In the genomic region with DNA sequence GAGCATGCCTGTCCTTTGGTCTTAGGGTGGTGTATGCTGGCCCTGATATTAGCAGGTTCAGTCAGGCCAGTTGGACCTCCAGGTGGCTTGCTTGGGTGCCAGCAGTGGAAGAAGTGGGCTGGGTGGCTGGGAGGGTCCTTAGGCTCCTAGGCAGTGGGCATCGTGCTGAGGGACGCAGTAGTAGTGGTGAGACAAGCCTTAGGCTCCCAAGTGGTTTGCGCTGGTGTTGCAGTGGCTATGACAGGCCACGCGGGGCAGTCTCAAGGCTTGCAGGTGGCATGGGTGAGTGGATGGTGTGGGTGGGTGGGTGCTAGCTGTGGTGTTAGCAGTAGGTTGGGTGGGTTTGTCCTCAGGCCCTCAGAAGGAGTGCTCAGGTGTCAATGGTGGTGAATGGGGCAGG, we compare ENCODE assay signal across 19 cellular contexts.
A peak's percentile ranks its signal among the peaks of the same experiment; 100 is the strongest.
DNase-seq lines count a peak whose midpoint lies in the region; ATAC-seq, FAIRE-seq and TF ChIP-seq lines count a peak whose summit lies in the region.
"Had no signal": no experiment of that assay in that cellular context is flagged by ENCODE, and none has a peak within 500 bp of the region (broad histone marks: within the 10 kb centered on the region; RNA-seq: fewer than 3 reads in every experiment).

No MANE protein-coding gene starts in this region.

- POLR2A ChIA-PET in WTC11 (lab: Charles Lee) (no interaction called here), SK-N-SH (lab: Yijun Ruan, JAX) (no interaction called here)

- peak overlapping the region; percentile 18 for H4K91ac ChIP-seq in mesenchymal stem cell (ENCODE audit: low read length)

- H3K79me2 ChIP-seq in GM23338 (replicated peaks; ENCODE audit: insufficient read depth): no peaks in the 10 kb centered on the region
- peaks cover 90% of the 10 kb centered on the region for H3K79me2 ChIP-seq in SK-N-SH (ENCODE audit: insufficient read depth)

- DNase-seq in GM23338 (ENCODE audit: low spot score): peak; percentile 20
- peak; percentile 17 for DNase-seq in WTC11 (ENCODE audit: low spot score)
- DNase-seq in mesenchymal stem cell: no peak
- DNase-seq in SK-N-SH: no peak
- no peak for DNase-seq in spleen
- DNase-seq in HTR-8/SVneo (ENCODE audit: insufficient read length, low spot score): no peak
- DNase-seq in NOMO-1 treated with DMSO at 0.1 percent for 48 hours (lab: John Stamatoyannopoulos, UW; ENCODE audit: unreplicated experiment): no peak
- DNase-seq: BE2C; CD4-positive, alpha-beta memory T cell; DMS153; DMS79 treated with DMSO at 0.1 percent for 48 hours; EL; GOT3; HCEC 1CT had no signal

- no peak for TF ChIP-seq RAD21 in SK-N-SH (IDR thresholded peaks at IDR 0.05; ENCODE audit: low read length)

- no peak overlapping the region for H3K9ac ChIP-seq in mesenchymal stem cell (ENCODE audit: low read length)
- no peak overlapping the region for H3K9ac ChIP-seq in SK-N-SH

- no peak overlapping the region for H2BK5ac ChIP-seq in mesenchymal stem cell (ENCODE audit: low read depth, low read length, poor library complexity, severe bottlenecking)

- H3K9me3 Mint-ChIP-seq in GM23338 (peaks cover 4% of the 10 kb centered on the region; the same call in 1 of the 3 replicates), WTC11 (peaks cover 9% of the 10 kb centered on the region)

- no peaks in the 10 kb centered on the region for H4K20me1 ChIP-seq in GM23338 (replicated peaks; ENCODE audit: insufficient read depth)
- no peaks in the 10 kb centered on the region for H4K20me1 ChIP-seq in SK-N-SH (ENCODE audit: insufficient read depth)

- H2AFZ ChIP-seq in GM23338: no peak overlapping the region
- H2AFZ ChIP-seq in mesenchymal stem cell (ENCODE audit: low read depth, low read length): no peak overlapping the region
- H2AFZ ChIP-seq in SK-N-SH (ENCODE audit: low read depth): no peak overlapping the region

- TF ChIP-seq CTCF in GM23338 (conservative IDR thresholded peaks at IDR 0.05; ENCODE audit: low read depth in 2 of 2) (no peak), WTC11 (IDR thresholded peaks at IDR 0.05) (no peak), SK-N-SH (IDR thresholded peaks at IDR 0.05) (no peak), spleen (IDR thresholded peaks at IDR 0.05 in 8 of 11, conservative IDR thresholded peaks at IDR 0.05 in 3 of 11) (no peak)

- peaks cover 27% of the 10 kb centered on the region for H3K9me3 ChIP-seq in mesenchymal stem cell (ENCODE audit: control insufficient read depth, low read length)
- peaks cover 16% of the 10 kb centered on the region; the same call in 1 of the 2 replicates for H3K9me3 ChIP-seq in SK-N-SH
- H3K9me3 ChIP-seq in spleen: peaks cover 0 to 60% (median 38%) of the 10 kb centered on the region in 8 donors
- H3K9me3 ChIP-seq: BE2C had no signal

- H3F3A ChIP-seq in GM23338 (replicated peaks; ENCODE audit: low read depth) (no peaks in the 10 kb centered on the region), SK-N-SH (replicated peaks; ENCODE audit: insufficient read depth) (peaks cover 45% of the 10 kb centered on the region)

- H3K36me3 ChIP-seq in GM23338 (ENCODE audit: insufficient read depth) (no peaks in the 10 kb centered on the region), mesenchymal stem cell (ENCODE audit: control insufficient read depth in 1 of 2, insufficient read depth in 2 of 2, low read depth in 1 of 2, low read length in 2 of 2) (peaks cover 8 to 11% of the 10 kb centered on the region in 2 experiments), SK-N-SH (replicated peaks in 1 of 2; ENCODE audit: control insufficient read depth in 1 of 2, insufficient read depth in 2 of 2, low read length in 1 of 2) (peaks cover 17 to 53% of the 10 kb centered on the region in 2 experiments), spleen (no peaks in the 10 kb centered on the region)
- H3K36me3 ChIP-seq: BE2C had no signal

- H3K9me2 ChIP-seq in GM23338 (ENCODE audit: insufficient read depth) (no peaks in the 10 kb centered on the region), SK-N-SH (no peaks in the 10 kb centered on the region)

- 91% methylated on average over 5 of the region's 5 CpGs for whole genome bisulfite sequencing in mesenchymal stem cell
- 100% methylated on average over 3 of the region's 5 CpGs for WGBS in SK-N-SH (ENCODE audit: low lambda C conversion rate)
- 87 to 93% (median 89%) methylated on average over 5 of the region's 5 CpGs for WGBS in spleen, 5 donors

- H3K4me2 ChIP-seq in GM23338 (no peak overlapping the region), mesenchymal stem cell (ENCODE audit: low read length, poor library complexity, severe bottlenecking) (no peak overlapping the region), SK-N-SH (no peak overlapping the region)

- no peak overlapping the region for H2BK15ac ChIP-seq in mesenchymal stem cell (ENCODE audit: low read depth, poor library complexity, severe bottlenecking)

- H3K4me3 ChIP-seq in GM23338 (no peak overlapping the region), mesenchymal stem cell (ENCODE audit: insufficient read depth in 1 of 2, low read depth in 1 of 2, low read length in 2 of 2) (no peak overlapping the region), SK-N-SH (ENCODE audit: low read depth in 2 of 2, low read length in 1 of 2) (no peak overlapping the region), spleen (no peak overlapping the region)
- H3K4me3 ChIP-seq: K562 had no signal

- H3K23ac ChIP-seq in mesenchymal stem cell (ENCODE audit: low read length in 2 of 2): no peak overlapping the region

- no peak overlapping the region for H4K8ac ChIP-seq in mesenchymal stem cell (ENCODE audit: low read length)

- no peak overlapping the region for H2BK120ac ChIP-seq in mesenchymal stem cell (ENCODE audit: low read depth, low read length)

- H3K4ac ChIP-seq in mesenchymal stem cell (ENCODE audit: low read depth in 1 of 2, low read length in 2 of 2): no peak overlapping the region

- H3K27ac Mint-ChIP-seq in GM23338: no peak overlapping the region
- H3K27ac Mint-ChIP-seq in WTC11: no peak overlapping the region
- H3K27ac Mint-ChIP-seq: CD4-positive, alpha-beta memory T cell had no signal

- no peak for TF ChIP-seq EP300 in SK-N-SH (IDR thresholded peaks at IDR 0.05; ENCODE audit: borderline replicate concordance in 1 of 2, low read depth in 1 of 2, low read length in 1 of 2)

- intact Hi-C loops in spleen (cut with DNase I; ENCODE audit: low total_unique reads): no loop called here

- H3K14ac ChIP-seq in mesenchymal stem cell (ENCODE audit: low read length in 2 of 2): no peak overlapping the region

- H3K27me3 Mint-ChIP-seq in GM23338 (ENCODE audit: insufficient read depth, low read depth, poor library complexity) (no peaks in the 10 kb centered on the region), WTC11 (ENCODE audit: low read depth) (no peaks in the 10 kb centered on the region)

- H3K79me1 ChIP-seq in mesenchymal stem cell (replicated peaks; ENCODE audit: low read length, poor library complexity, severe bottlenecking): peaks cover 12% of the 10 kb centered on the region

- H3K36me3 Mint-ChIP-seq in GM23338 (ENCODE audit: low read depth): no peaks in the 10 kb centered on the region; the same call in 2 of the 3 replicates
- H3K36me3 Mint-ChIP-seq in WTC11: no peaks in the 10 kb centered on the region
- H3K36me3 Mint-ChIP-seq: CD4-positive, alpha-beta memory T cell had no signal

- H3K18ac ChIP-seq in mesenchymal stem cell (ENCODE audit: low read depth in 1 of 2, low read length in 2 of 2): no peak overlapping the region

- ATAC-seq in GM23338: peak; percentile 73
- peak; percentile 83 for ATAC-seq in WTC11
- ATAC-seq: K562 had no signal

- no peaks in the 10 kb centered on the region for H3K4me1 ChIP-seq in GM23338 (ENCODE audit: insufficient read depth)
- H3K4me1 ChIP-seq in mesenchymal stem cell (ENCODE audit: control insufficient read depth, insufficient read depth, low read depth, low read length): no peaks in the 10 kb centered on the region
- peaks cover 4% of the 10 kb centered on the region in 2 experiments; a peak in 2 of 4 replicates for H3K4me1 ChIP-seq in SK-N-SH (ENCODE audit: control insufficient read depth in 1 of 2, insufficient read depth in 2 of 2, low read depth in 1 of 2, low read length in 1 of 2)
- no peaks in the 10 kb centered on the region for H3K4me1 ChIP-seq in spleen
- H3K4me1 ChIP-seq: BE2C had no signal

- H3K27ac ChIP-seq in GM23338 (ENCODE audit: low read depth) (no peak overlapping the region), mesenchymal stem cell (ENCODE audit: low read length, poor library complexity, severe bottlenecking) (no peak overlapping the region), SK-N-SH (ENCODE audit: low read depth in 2 of 2, low read length in 1 of 2) (no peak overlapping the region), spleen (no peak overlapping the region)
- H3K27ac ChIP-seq: C4-2B had no signal

- peak overlapping the region in 1 of 2 experiments; percentile 15 for H2BK12ac ChIP-seq in mesenchymal stem cell (ENCODE audit: low read length in 2 of 2)

- FAIRE-seq in HTR-8/SVneo (lab: Jason Lieb, UNC): no peak
- FAIRE-seq: A204.1, G401.6, GM12892, K562 had no signal

- H3K4me1 Mint-ChIP-seq in GM23338 (peaks cover 2% of the 10 kb centered on the region; the same call in 1 of the 3 replicates), WTC11 (peaks cover 7% of the 10 kb centered on the region)
- H3K4me1 Mint-ChIP-seq: CD4-positive, alpha-beta memory T cell had no signal

- H3K27me3 ChIP-seq in GM23338 (ENCODE audit: insufficient read depth) (no peaks in the 10 kb centered on the region), mesenchymal stem cell (ENCODE audit: control insufficient read depth in 1 of 2, insufficient read depth in 1 of 2, low read length in 2 of 2) (no peaks in the 10 kb centered on the region), SK-N-SH (ENCODE audit: insufficient read depth) (no peaks in the 10 kb centered on the region), spleen (replicated peaks in 1 of 7) (no peaks in the 10 kb centered on the region)
- H3K27me3 ChIP-seq: BE2C had no signal

- CTCF ChIA-PET in WTC11 (lab: Charles Lee): no interaction called here
- CTCF ChIA-PET in SK-N-SH (lab: Yijun Ruan, JAX): no interaction called here

- no peak overlapping the region for H2AK5ac ChIP-seq in mesenchymal stem cell (ENCODE audit: low read length, severe bottlenecking)

- H3K4me3 Mint-ChIP-seq in GM23338: no peak overlapping the region
- H3K4me3 Mint-ChIP-seq in WTC11: no peak overlapping the region
- H3K4me3 Mint-ChIP-seq: CD4-positive, alpha-beta memory T cell had no signal

- no peak for TF ChIP-seq POLR2A in spleen (IDR thresholded peaks at IDR 0.05)

TF ChIP-seq in GM23338, 12 proteins besides CTCF, POLR2A, EP300 and RAD21 (continues in another document):
- TF ChIP-seq JUNB (IDR thresholded peaks at IDR 0.05; ENCODE audit: unreplicated experiment): no peak
- no peak for TF ChIP-seq ZNF114 (CRISPR knock-in tag; IDR thresholded peaks at IDR 0.05)
- no peak for TF ChIP-seq EZH2phosphoT487 (IDR thresholded peaks at IDR 0.05; ENCODE audit: unreplicated experiment)

TF ChIP-seq in WTC11, 78 proteins besides CTCF, POLR2A, EP300 and RAD21 (continues in another document):
- no peak for TF ChIP-seq ZNF317 (CRISPR knock-in tag; IDR thresholded peaks at IDR 0.05; ENCODE audit: borderline replicate concordance, low read depth)
- TF ChIP-seq NFE2L1 (CRISPR knock-in tag; IDR thresholded peaks at IDR 0.05): no peak
- TF ChIP-seq ZNF671 (CRISPR knock-in tag; IDR thresholded peaks at IDR 0.05): no peak

TF ChIP-seq in SK-N-SH, 30 proteins besides CTCF, POLR2A, EP300 and RAD21 (continues in another document):
- no peak for TF ChIP-seq RFX5 (IDR thresholded peaks at IDR 0.05; ENCODE audit: low read length)
- TF ChIP-seq TAF1 (IDR thresholded peaks at IDR 0.05; ENCODE audit: borderline replicate concordance, low read depth, low read length): no peak
- no peak for TF ChIP-seq ELF1 (IDR thresholded peaks at IDR 0.05)

Comparison
In these comparisons a context has a peak if more than half of its experiments do, and no peak if none do; other contexts are left out.
1. DNase-seq: peak in GM23338 (single experiment) and WTC11 (single experiment); none in mesenchymal stem cell (single experiment), SK-N-SH (single experiment), spleen (single experiment), HTR-8/SVneo (single experiment) and NOMO-1 treated with DMSO at 0.1 percent for 48 hours (single experiment).